Comparison of ENCODE assay signal across 19 cellular contexts in genomic region chr5:67963789-67964519, GRCh38.
DNase-seq lines count a peak whose midpoint lies in the region; ATAC-seq and TF ChIP-seq lines count a peak whose summit lies in the region.
"Had no signal": no experiment of that assay in that cellular context is flagged by ENCODE, and none has a peak within 500 bp of the region (broad histone marks: within the 10 kb centered on the region; RNA-seq: fewer than 3 reads in every experiment).

No MANE protein-coding gene starts in this region.

- peak overlapping the region; percentile 46 for H2BK12ac ChIP-seq in trophoblast cell (ENCODE audit: low read length)

- H3K27me3 ChIP-seq in GM23338 (ENCODE audit: insufficient read depth): no peaks in the 10 kb centered on the region
- H3K27me3 ChIP-seq in trophoblast cell (ENCODE audit: insufficient read depth, low read length): no peaks in the 10 kb centered on the region
- H3K27me3 ChIP-seq: neutrophil, right atrium auricular region, suprapubic skin had no signal

- no peak overlapping the region for H3K9ac ChIP-seq in trophoblast cell (ENCODE audit: low read length)

- H3K27me3 Mint-ChIP-seq in GM23338 (ENCODE audit: insufficient read depth, low read depth, poor library complexity): peaks cover 2% of the 10 kb centered on the region
- peaks cover 6% of the 10 kb centered on the region for H3K27me3 Mint-ChIP-seq in activated T-cell treated with anti-CD3 and anti-CD28 coated beads, Interleukin-2, amount 50 U/mL, for 72 hours (ENCODE audit: low read depth)

- H2BK120ac ChIP-seq in trophoblast cell (ENCODE audit: insufficient read depth, low read length, poor library complexity): no peak overlapping the region

- no peak overlapping the region for H3K4me3 Mint-ChIP-seq in GM23338
- no peak overlapping the region for H3K4me3 Mint-ChIP-seq in activated T-cell treated with anti-CD3 and anti-CD28 coated beads, Interleukin-2, amount 50 U/mL, for 72 hours
- H3K4me3 Mint-ChIP-seq: activated naive CD8-positive, alpha-beta T cell; activated T-cell treated with anti-CD3 and anti-CD28 coated beads, Interleukin-2, amount 50 U/mL, for 4 hours; CD4-positive, alpha-beta memory T cell had no signal

- peaks cover 6% of the 10 kb centered on the region; the same call in 1 of the 2 replicates for H3K9me2 ChIP-seq in GM23338 (ENCODE audit: insufficient read depth)

- H2AFZ ChIP-seq in GM23338: peak overlapping the region; percentile 66; the same call in 1 of the 2 replicates
- no peak overlapping the region for H2AFZ ChIP-seq in trophoblast cell (ENCODE audit: insufficient read depth, low read length, poor library complexity)

- H3K9me3 Mint-ChIP-seq in GM23338: peaks cover 3% of the 10 kb centered on the region; the same call in 2 of the 3 replicates
- H3K9me3 Mint-ChIP-seq in activated T-cell treated with anti-CD3 and anti-CD28 coated beads, Interleukin-2, amount 50 U/mL, for 72 hours: peaks cover 0 to 2% of the 10 kb centered on the region in 2 donors
- H3K9me3 Mint-ChIP-seq: activated T-cell treated with anti-CD3 and anti-CD28 coated beads, Interleukin-2, amount 50 U/mL, for 4 hours; CD4-positive, alpha-beta memory T cell had no signal

- H3K4me1 Mint-ChIP-seq in GM23338: peaks cover 22% of the 10 kb centered on the region
- no peaks in the 10 kb centered on the region for H3K4me1 Mint-ChIP-seq in activated T-cell treated with anti-CD3 and anti-CD28 coated beads, Interleukin-2, amount 50 U/mL, for 72 hours (ENCODE audit: low read depth)
- H3K4me1 Mint-ChIP-seq: CD4-positive, alpha-beta memory T cell had no signal

- H3K9me3 ChIP-seq in trophoblast cell (ENCODE audit: insufficient read depth, low read depth, low read length): no peaks in the 10 kb centered on the region
- H3K9me3 ChIP-seq: neutrophil, right atrium auricular region, suprapubic skin had no signal

- H3K18ac ChIP-seq in trophoblast cell (ENCODE audit: low read length): no peak overlapping the region

- H3K14ac ChIP-seq in trophoblast cell (ENCODE audit: low read length): no peak overlapping the region

- no peaks in the 10 kb centered on the region for H3F3A ChIP-seq in GM23338 (replicated peaks; ENCODE audit: low read depth)

- H3K27ac Mint-ChIP-seq in GM23338: no peak overlapping the region
- no peak overlapping the region for H3K27ac Mint-ChIP-seq in activated T-cell treated with anti-CD3 and anti-CD28 coated beads, Interleukin-2, amount 50 U/mL, for 72 hours
- H3K27ac Mint-ChIP-seq: activated naive CD8-positive, alpha-beta T cell; CD4-positive, alpha-beta memory T cell had no signal

- peaks cover 6% of the 10 kb centered on the region for H3K79me1 ChIP-seq in trophoblast cell (ENCODE audit: low read length)

- H4K12ac ChIP-seq in trophoblast cell (ENCODE audit: low read depth, low read length): no peak overlapping the region

- CTCF ChIA-PET in RWPE1 (lab: Yijun Ruan, JAX): interaction anchor here (0.6 kb wide), 1 partner anchor 233 kb away, joined by 3 read pairs; no protein-coding TSS in a partner anchor

- no CpG with 5 or more reads among the region's 4 CpGs for WGBS in trophoblast cell (ENCODE audit: extremely low coverage, insufficient coverage, insufficient read length)

- H3K4me2 ChIP-seq in GM23338: no peak overlapping the region
- H3K4me2 ChIP-seq in trophoblast cell (ENCODE audit: low read length): no peak overlapping the region

- no peak overlapping the region for H3K4ac ChIP-seq in trophoblast cell (ENCODE audit: low read depth, low read length)

- H3K4me1 ChIP-seq in GM23338 (ENCODE audit: insufficient read depth): peaks cover 5% of the 10 kb centered on the region; the same call in 1 of the 2 replicates
- peaks cover 8 to 23% of the 10 kb centered on the region in 2 experiments for H3K4me1 ChIP-seq in trophoblast cell (ENCODE audit: control insufficient read depth in 1 of 2, insufficient read depth in 2 of 2, low read length in 2 of 2)

- H3K27ac ChIP-seq in GM23338 (ENCODE audit: low read depth) (no peak overlapping the region), RWPE1 (no peak overlapping the region), trophoblast cell (ENCODE audit: low read depth, low read length) (peak overlapping the region; percentile 52)
- H3K27ac ChIP-seq: neutrophil, right atrium auricular region, suprapubic skin had no signal

- no peak overlapping the region for H4K8ac ChIP-seq in trophoblast cell (ENCODE audit: low read depth, low read length)

- ATAC-seq in GM23338 (no peak), GM19023 (IDR thresholded peaks at IDR 0.05; ENCODE audit: unreplicated experiment) (no peak)
- ATAC-seq in activated T-cell treated with anti-CD3 and anti-CD28 coated beads, Interleukin-2, amount 50 U/mL, for 72 hours (replicated peaks in 1 of 2): no peak
- ATAC-seq: activated T-cell treated with anti-CD3 and anti-CD28 coated beads, Interleukin-2, amount 50 U/mL, for 4 hours; HCT116 had no signal

- TF ChIP-seq CTCF in GM23338 (conservative IDR thresholded peaks at IDR 0.05; ENCODE audit: low read depth in 2 of 2) (no peak), RWPE1 (conservative IDR thresholded peaks at IDR 0.05; ENCODE audit: low read depth) (no peak)

- H3K23ac ChIP-seq in trophoblast cell (ENCODE audit: low read length): no peak overlapping the region

- H3K36me3 Mint-ChIP-seq in GM23338 (ENCODE audit: low read depth): 0 out of 3 replicates have a peak, but pooled peaks cover 5% of the 10 kb centered on the region
- no peaks in the 10 kb centered on the region for H3K36me3 Mint-ChIP-seq in activated T-cell treated with anti-CD3 and anti-CD28 coated beads, Interleukin-2, amount 50 U/mL, for 72 hours (ENCODE audit: insufficient read depth in 2 of 2)
- H3K36me3 Mint-ChIP-seq: activated naive CD8-positive, alpha-beta T cell; CD4-positive, alpha-beta memory T cell had no signal

- DNase-seq in GM23338 (ENCODE audit: low spot score): no peak
- peak; percentile 52 for DNase-seq in RWPE1 (ENCODE audit: low spot score)
- peak; percentile 54 for DNase-seq in islet precursor cell
- DNase-seq in trophoblast cell: peak; percentile 87 to 92
- DNase-seq in cerebellar nuclear complex (lab: John Stamatoyannopoulos, UW): no peak
- no peak for DNase-seq in activated T-cell treated with anti-CD3 and anti-CD28 coated beads, Interleukin-2, amount 50 U/mL, for 72 hours
- no peak for DNase-seq in NAMALWA (ENCODE audit: low spot score)
- DNase-seq: activated CD4-positive, CD25-positive, alpha-beta regulatory T cell; activated T-cell treated with anti-CD3 and anti-CD28 coated beads, Interleukin-2, amount 50 U/mL, for 4 hours; CD4-positive, alpha-beta memory T cell; DMS79; NCI-H1105; NCI-H69 had no signal

- H2AK5ac ChIP-seq in trophoblast cell (ENCODE audit: low read length): no peak overlapping the region

- H3K4me3 ChIP-seq in GM23338: no peak overlapping the region
- no peak overlapping the region for H3K4me3 ChIP-seq in trophoblast cell (ENCODE audit: low read depth, low read length)
- H3K4me3 ChIP-seq: right atrium auricular region, suprapubic skin had no signal

- no peaks in the 10 kb centered on the region for H4K20me1 ChIP-seq in GM23338 (replicated peaks; ENCODE audit: insufficient read depth)

- H4K91ac ChIP-seq in trophoblast cell (ENCODE audit: low read depth, low read length): no peak overlapping the region

- H3K79me2 ChIP-seq in GM23338 (replicated peaks; ENCODE audit: insufficient read depth): no peaks in the 10 kb centered on the region
- peaks cover 1% of the 10 kb centered on the region for H3K79me2 ChIP-seq in trophoblast cell (ENCODE audit: control insufficient read depth, insufficient read depth, low read length, poor library complexity)

- H3K36me3 ChIP-seq in GM23338 (ENCODE audit: insufficient read depth) (no peaks in the 10 kb centered on the region), trophoblast cell (ENCODE audit: control insufficient read depth in 1 of 2, insufficient read depth in 2 of 2, low read length in 2 of 2) (no peaks in the 10 kb centered on the region)
- H3K36me3 ChIP-seq: neutrophil, right atrium auricular region, suprapubic skin had no signal

- H2BK5ac ChIP-seq in trophoblast cell (ENCODE audit: low read depth, low read length, poor library complexity): no peak overlapping the region

- POLR2A ChIA-PET in RWPE1 (lab: Yijun Ruan, JAX; ENCODE audit: low non-redundant PET): interaction anchor here (0.6 kb wide), 1 partner anchor 252 kb away, joined by 3 read pairs; the partner anchor contains the start of gene PIK3R1

TF ChIP-seq in GM23338, 12 proteins besides CTCF, POLR2A, EP300 and RAD21 (continues in another document):
- no peak for TF ChIP-seq ETS1 (IDR thresholded peaks at IDR 0.05)
- no peak for TF ChIP-seq NANOG (IDR thresholded peaks at IDR 0.05; ENCODE audit: borderline replicate concordance)
- no peak for TF ChIP-seq ZNF114 (CRISPR knock-in tag; IDR thresholded peaks at IDR 0.05)
- TF ChIP-seq EZH2phosphoT487 (IDR thresholded peaks at IDR 0.05; ENCODE audit: unreplicated experiment): no peak
- TF ChIP-seq EZH2 (IDR thresholded peaks at IDR 0.05; ENCODE audit: low read depth, unreplicated experiment): no peak

Comparison
In these comparisons a context has a peak if more than half of its experiments do, and no peak if none do; other contexts are left out.
1. DNase-seq: peak in RWPE1 (single experiment), islet precursor cell (single experiment) and trophoblast cell (2 of 2); none in GM23338 (single experiment), cerebellar nuclear complex (0 of 2), activated T-cell treated with anti-CD3 and anti-CD28 coated beads, Interleukin-2, amount 50 U/mL, for 72 hours (0 of 2) and NAMALWA (single experiment).